Comparison of ENCODE assay signal across 17 cellular contexts in genomic region chr3:70608434-70608833, GRCh38.
"Had no signal": no experiment of that assay in that cellular context is flagged by ENCODE, and none has a peak within 500 bp of the region (broad histone marks: within the 10 kb centered on the region; RNA-seq: fewer than 3 reads in every experiment).

No MANE protein-coding gene starts in this region.

- H3K9me3 Mint-ChIP-seq: activated CD4-positive, alpha-beta memory T cell treated with anti-CD3 and anti-CD28 coated beads for 36 hours had no signal

- DNase-seq: activated CD4-positive, alpha-beta memory T cell treated with anti-CD3 and anti-CD28 coated beads for 36 hours; activated CD4-positive, alpha-beta T cell treated with anti-CD3 and anti-CD28 coated beads for 4 hours; activated gamma-delta T cell treated with Interleukin-2 at 50 U/mL for 16 hours; activated T-cell treated with anti-CD3 and anti-CD28 coated beads for 4 hours; adrenal gland; foreskin keratinocyte; glutamatergic neuron; hippocampal formation; left ventricle myocardium superior; occipital lobe; stimulated activated CD4-positive, alpha-beta T cell treated with anti-CD3 and anti-CD28 coated beads, Interleukin-1b, Interleukin-23, amount 100 ng/mL, for 48 hours; stimulated activated CD8-positive, alpha-beta memory T cell treated with anti-CD3 and anti-CD28 coated beads, Interleukin-4, amount 100 ng/mL, for 48 hours; stimulated activated naive CD4-positive, alpha-beta T cell; upper lobe of right lung had no signal

- H3K27ac Mint-ChIP-seq: activated CD4-positive, alpha-beta memory T cell treated with anti-CD3 and anti-CD28 coated beads for 36 hours; activated naive CD4-positive, alpha-beta T cell treated with anti-CD3 and anti-CD28 coated beads, Interleukin-2, amount 50 U/mL, for 72 hours; activated T-helper 1 cell treated with anti-CD3 and anti-CD28 coated beads, Interleukin-12 subunit alpha, Interleukin-12 subunit beta, Interleukin-2, Interleukin-4 antibody, amounts not matched to agents 30 ng/mL and 10 ng/mL and 1 ng/mL, durations not matched to agents 14 hours and 24 hours and 36 hours; WTC11 had no signal

- H3K4me3 Mint-ChIP-seq: activated CD4-positive, alpha-beta memory T cell treated with anti-CD3 and anti-CD28 coated beads for 36 hours; activated T-helper 1 cell treated with anti-CD3 and anti-CD28 coated beads, Interleukin-12 subunit alpha, Interleukin-12 subunit beta, Interleukin-2, Interleukin-4 antibody, amounts not matched to agents 30 ng/mL and 10 ng/mL and 1 ng/mL, durations not matched to agents 14 hours and 24 hours and 36 hours; WTC11 had no signal

- ATAC-seq: activated naive CD4-positive, alpha-beta T cell treated with anti-CD3 and anti-CD28 coated beads, Interleukin-2, amount 50 U/mL, for 72 hours; foreskin keratinocyte; left ventricle myocardium superior; upper lobe of right lung; WTC11 had no signal

- H3K36me3 Mint-ChIP-seq: activated CD4-positive, alpha-beta memory T cell treated with anti-CD3 and anti-CD28 coated beads for 36 hours; activated naive CD4-positive, alpha-beta T cell treated with anti-CD3 and anti-CD28 coated beads, Interleukin-2, amount 50 U/mL, for 72 hours had no signal

- H3K4me1 Mint-ChIP-seq: WTC11 had no signal
